ENCODE assay signal across 8 cellular contexts in the genomic region with DNA sequence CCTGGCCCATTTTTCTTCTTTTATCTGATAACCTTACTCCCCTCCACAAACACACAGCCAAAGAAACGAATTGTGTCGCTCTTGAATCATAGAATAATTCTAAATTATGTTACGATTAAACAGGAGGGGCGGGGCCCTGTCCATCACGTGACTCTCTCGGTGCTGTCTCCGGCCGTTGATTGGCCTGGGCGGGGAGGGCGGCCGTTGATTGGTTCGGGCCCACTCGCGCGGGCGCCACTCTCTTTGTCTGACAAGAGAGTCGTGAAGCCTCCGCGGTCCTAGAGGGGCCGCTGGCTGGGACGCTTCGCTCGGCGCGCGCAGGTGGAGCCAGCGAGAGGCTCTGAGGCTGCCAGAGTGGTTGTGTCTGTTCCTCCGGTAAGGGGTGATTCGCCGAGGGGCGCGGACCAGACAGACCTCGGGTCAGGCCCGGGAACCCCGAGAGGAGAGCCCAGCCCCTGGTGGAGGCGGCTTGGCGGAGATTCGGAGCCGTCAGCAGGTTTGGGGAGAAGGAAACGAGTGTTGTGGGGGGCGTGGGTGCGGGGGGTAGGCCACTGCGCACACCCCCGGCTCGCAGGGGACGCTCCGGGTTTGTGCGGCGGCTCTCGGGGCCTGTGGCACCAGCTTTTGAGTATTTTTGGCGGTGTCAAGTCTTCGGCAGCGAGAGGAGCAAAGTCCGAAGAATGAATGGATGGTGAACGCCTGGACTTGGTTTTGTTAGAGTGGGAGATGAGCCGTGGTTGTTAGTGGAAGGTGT. TPM values are rescaled to one million over a fixed set of nuclear protein-coding genes. Genes with fewer than 3 reads are reported as not detected.
A peak's percentile ranks its signal among the peaks of the same experiment; 100 is the strongest.
DNase-seq lines count a peak whose midpoint lies in the region; ATAC-seq and TF ChIP-seq lines count a peak whose summit lies in the region.

A gene (plus strand): TSS at position 330 of the 754 bp plus-strand sequence. CDS start 3,567 bp downstream, outside the sequence.

- H3K9ac ChIP-seq in SK-N-MC (ENCODE audit: insufficient read length), result peak within 1 kb of the TSS; percentile 91

- CTCF ChIA-PET in activated naive CD4-positive, alpha-beta T cell treated with anti-CD3 and anti-CD28 coated beads, Interleukin-2, amount 10 ng/mL, durations not matched to agents 7 days and 5 days (lab: Charles Lee), result no interaction called here

- H3K27me3 ChIP-seq in gastroesophageal sphincter (peaks cover 4% of the 10 kb centered on the region), neutrophil (peaks cover 34% of the 10 kb centered on the region)

- H3K4me1 ChIP-seq in gastroesophageal sphincter, result peaks cover 2 to 31% (median 4%) of the 10 kb centered on the region in 3 donors
- peaks cover 11 to 12% of the 10 kb centered on the region in 2 experiments for H3K4me1 ChIP-seq in neutrophil (ENCODE audit: control insufficient read depth in 1 of 2, insufficient read depth in 1 of 2, low read depth in 1 of 2, low read length in 1 of 2)

- no peak for TF ChIP-seq EP300 in gastroesophageal sphincter (IDR thresholded peaks at IDR 0.05)

- H3K9me3 ChIP-seq in SK-N-MC (ENCODE audit: low read depth, low read length) (no peaks in the 10 kb centered on the region), gastroesophageal sphincter (no peaks in the 10 kb centered on the region), neutrophil (no peaks in the 10 kb centered on the region)

- TF ChIP-seq CTCF in HFFc6 (IDR thresholded peaks at IDR 0.05), result peak; percentile 5; the same call in 1 of the 2 replicates
- TF ChIP-seq CTCF in NB4 (IDR thresholded peaks at IDR 0.05; ENCODE audit: low read depth, low read length), result no peak
- peak in 1 of 4 experiments; percentile 11 for TF ChIP-seq CTCF in gastroesophageal sphincter (IDR thresholded peaks at IDR 0.05)
- peak; percentile 38 for TF ChIP-seq CTCF in neutrophil (IDR thresholded peaks at IDR 0.05)

- H3K4me1 Mint-ChIP-seq in HFFc6 (ENCODE audit: low read depth), result peaks cover 22% of the 10 kb centered on the region
- H3K4me1 Mint-ChIP-seq in activated naive CD4-positive, alpha-beta T cell treated with anti-CD3 and anti-CD28 coated beads, Interleukin-2, amount 10 ng/mL, durations not matched to agents 7 days and 5 days, result peaks cover 49% of the 10 kb centered on the region

- 1% methylated on average over 10 to 24 of the region's 56 CpGs for WGBS in gastroesophageal sphincter (ENCODE audit: low coverage in 1 of 2), 2 donors

- peak within 1 kb of the TSS; percentile 85 for H3K4me3 ChIP-seq in NB4 (ENCODE audit: low read depth, low read length)
- H3K4me3 ChIP-seq in SK-N-MC, result peak within 1 kb of the TSS; percentile 88
- H3K4me3 ChIP-seq in gastroesophageal sphincter, result peak within 1 kb of the TSS; percentile 72 to 85
- peak within 1 kb of the TSS; percentile 87 to 94 for H3K4me3 ChIP-seq in neutrophil (ENCODE audit: low read depth in 1 of 2, low read length in 1 of 2)

- DNase-seq in GM04503 (ENCODE audit: low read depth) (peak; percentile 68), HFFc6 (peak; percentile 96), NB4 (ENCODE audit: low read depth) (peak; percentile 99), SK-N-MC (ENCODE audit: low read depth, low spot score) (peak; percentile 68), superior temporal gyrus (ENCODE audit: extremely low spot score) (peak; percentile 97)
- peak; percentile 99 for DNase-seq in activated naive CD4-positive, alpha-beta T cell treated with anti-CD3 and anti-CD28 coated beads, Interleukin-2, amount 10 ng/mL, durations not matched to agents 7 days and 5 days

- TF ChIP-seq POLR2A in NB4 (IDR thresholded peaks at IDR 0.05; ENCODE audit: extremely low read depth, insufficient read length), result peak; percentile 87
- peak; percentile 19 to 21 for TF ChIP-seq POLR2A in gastroesophageal sphincter (IDR thresholded peaks at IDR 0.05)

- peaks cover 10% of the 10 kb centered on the region for H3K27me3 Mint-ChIP-seq in HFFc6 (ENCODE audit: insufficient read depth)
- H3K27me3 Mint-ChIP-seq in activated naive CD4-positive, alpha-beta T cell treated with anti-CD3 and anti-CD28 coated beads, Interleukin-2, amount 10 ng/mL, durations not matched to agents 7 days and 5 days, result peaks cover 28% of the 10 kb centered on the region

- ATAC-seq in gastroesophageal sphincter, result peak; percentile 100

- peaks cover 6% of the 10 kb centered on the region; the same call in 1 of the 2 replicates for H3K36me3 ChIP-seq in SK-N-MC (ENCODE audit: insufficient read depth, low read length)
- H3K36me3 ChIP-seq in gastroesophageal sphincter, result no peaks in the 10 kb centered on the region
- no peaks in the 10 kb centered on the region for H3K36me3 ChIP-seq in neutrophil

- H3K4me3 Mint-ChIP-seq in HFFc6, result peak within 1 kb of the TSS; percentile 94
- H3K4me3 Mint-ChIP-seq in activated naive CD4-positive, alpha-beta T cell treated with anti-CD3 and anti-CD28 coated beads, Interleukin-2, amount 10 ng/mL, durations not matched to agents 7 days and 5 days, result peak within 1 kb of the TSS; percentile 98

- peaks cover 9% of the 10 kb centered on the region for H3K36me3 Mint-ChIP-seq in HFFc6 (ENCODE audit: low read depth)
- H3K36me3 Mint-ChIP-seq in activated naive CD4-positive, alpha-beta T cell treated with anti-CD3 and anti-CD28 coated beads, Interleukin-2, amount 10 ng/mL, durations not matched to agents 7 days and 5 days, result peaks cover 25% of the 10 kb centered on the region

- H3K27ac ChIP-seq in SK-N-MC (peak within 1 kb of the TSS; percentile 87), gastroesophageal sphincter (peak within 1 kb of the TSS; percentile 86 to 90 (median 90)), neutrophil (peak within 1 kb of the TSS; percentile 86)

- peak within 1 kb of the TSS; percentile 89 for H3K27ac Mint-ChIP-seq in HFFc6
- H3K27ac Mint-ChIP-seq in activated naive CD4-positive, alpha-beta T cell treated with anti-CD3 and anti-CD28 coated beads, Interleukin-2, amount 10 ng/mL, durations not matched to agents 7 days and 5 days, result peak within 1 kb of the TSS; percentile 91

- no peaks in the 10 kb centered on the region for H3K9me3 Mint-ChIP-seq in HFFc6
- no peaks in the 10 kb centered on the region for H3K9me3 Mint-ChIP-seq in activated naive CD4-positive, alpha-beta T cell treated with anti-CD3 and anti-CD28 coated beads, Interleukin-2, amount 10 ng/mL, durations not matched to agents 7 days and 5 days

RNA-seq across cellular contexts. Expression of the gene that starts here (rescaled TPM):
- 1 to 10 TPM; 5.2 to 6.4 (median 5.6) TPM for total RNA-seq in HFFc6 (2021; fragmentation: NEBNext Ultra II Directional; extraction: Animal tissue kit (Norgen Biotek cat#: 25700))
- total RNA-seq in gastroesophageal sphincter, result 1 to 10 TPM; 1.4 to 4.8 (median 4.6) TPM

Comparison
In these comparisons a context has a peak if more than half of its experiments do, and no peak if none do; other contexts are left out.
1. Peak in every context shown above with its lines: DNase-seq, ATAC-seq, H3K4me3 ChIP-seq and H3K27ac ChIP-seq.